In genomic region chr7:26152782-26153245, GRCh38 we compare ENCODE assay signal across 8 cellular contexts. TPM values are rescaled to one million over a fixed set of nuclear protein-coding genes. Genes with fewer than 3 reads are reported as not detected.
A peak's percentile ranks its signal among the peaks of the same experiment; 100 is the strongest.
DNase-seq lines count a peak whose midpoint lies in the region; ATAC-seq and TF ChIP-seq lines count a peak whose summit lies in the region.
"Not testable (repeated sequence)": the region's sequence is repeated elsewhere in the genome, so short reads cannot be mapped to it uniquely, and the experiment has no call there.

No MANE protein-coding gene starts in this region.

- ATAC-seq in GM18511 (IDR thresholded peaks at IDR 0.05; ENCODE audit: unreplicated experiment): peak; percentile 30

- not testable (repeated sequence) for H3K9ac ChIP-seq in Loucy (ENCODE audit: low read depth, low read length, poor library complexity, severe bottlenecking)

- 4% methylated on average over 44 of the region's 54 CpGs for WGBS in prostate gland

- not testable (repeated sequence) for TF ChIP-seq CTCF in HFFc6 (IDR thresholded peaks at IDR 0.05); Loucy (conservative IDR thresholded peaks at IDR 0.05; ENCODE audit: low read length); prostate gland (IDR thresholded peaks at IDR 0.05); vagina (IDR thresholded peaks at IDR 0.05)

- not testable (repeated sequence) for H3K27me3 ChIP-seq in Loucy (ENCODE audit: insufficient read depth, low read length, poor library complexity, severe bottlenecking); prostate gland (replicated peaks; ENCODE audit: insufficient read depth); vagina

- H3K79me2 ChIP-seq in Loucy (ENCODE audit: insufficient read depth, low read length): not testable (repeated sequence)

- H3K9me3 ChIP-seq in Loucy (ENCODE audit: insufficient read depth, low read depth, low read length); prostate gland; vagina: not testable (repeated sequence)

- H3K36me3 ChIP-seq in Loucy (ENCODE audit: insufficient read depth, low read length); prostate gland; vagina: not testable (repeated sequence)

- not testable (repeated sequence) for H2AFZ ChIP-seq in Loucy (ENCODE audit: low read length)

- H3K4me3 Mint-ChIP-seq in HFFc6 (peak overlapping the region; percentile 62), immature natural killer cell (peak overlapping the region; percentile 82 to 90 (median 88))

- not testable (repeated sequence) for H3K36me3 Mint-ChIP-seq in HFFc6 (ENCODE audit: low read depth); immature natural killer cell

- not testable (repeated sequence) for H3K27ac Mint-ChIP-seq in HFFc6
- peak overlapping the region; percentile 48 to 80 (median 74) for H3K27ac Mint-ChIP-seq in immature natural killer cell

- not testable (repeated sequence) for H3K27me3 Mint-ChIP-seq in HFFc6 (ENCODE audit: insufficient read depth)
- H3K27me3 Mint-ChIP-seq in immature natural killer cell (ENCODE audit: low read depth in 3 of 3): peaks cover 0 to 11% (median 8%) of the 10 kb centered on the region in 3 donors

- not testable (repeated sequence) for H3F3A ChIP-seq in Loucy (ENCODE audit: low read depth)

- not testable (repeated sequence) for H4K20me1 ChIP-seq in Loucy (ENCODE audit: insufficient read depth, low read length, poor library complexity, severe bottlenecking)

- DNase-seq in HFFc6; prostate gland (ENCODE audit: low spot score); vagina (ENCODE audit: extremely low spot score in 2 of 2): not testable (repeated sequence)
- DNase-seq in activated CD4-positive, alpha-beta T cell treated with anti-CD3 and anti-CD28 coated beads, Interleukin-2, amount 50 U/mL, for 48 hours: peak; percentile 45 to 53
- DNase-seq in central memory CD4-positive, alpha-beta T cell: peak; percentile 36
- DNase-seq in immature natural killer cell: peak; percentile 32 to 37 (median 32)

- not testable (repeated sequence) for H3K9me3 Mint-ChIP-seq in HFFc6, immature natural killer cell

- peaks cover 57% of the 10 kb centered on the region for H3K4me1 Mint-ChIP-seq in HFFc6 (ENCODE audit: low read depth)
- peaks cover 42 to 53% of the 10 kb centered on the region in 2 donors for H3K4me1 Mint-ChIP-seq in immature natural killer cell

- intact Hi-C loops in prostate gland (cut with DNase I); vagina (cut with DNase I): not testable (repeated sequence)

- H3K4me2 ChIP-seq in Loucy (ENCODE audit: low read depth, low read length, poor library complexity, severe bottlenecking): peak overlapping the region; percentile 77

- TF ChIP-seq POLR2A in prostate gland (IDR thresholded peaks at IDR 0.05); vagina (IDR thresholded peaks at IDR 0.05): not testable (repeated sequence)

- H3K4me1 ChIP-seq in Loucy (ENCODE audit: insufficient read depth, low read length, poor library complexity, severe bottlenecking) (peaks cover 48% of the 10 kb centered on the region), vagina (peaks cover 21% of the 10 kb centered on the region)
- H3K4me1 ChIP-seq in prostate gland (replicated peaks): not testable (repeated sequence)

- H3K4me3 ChIP-seq in Loucy (ENCODE audit: low read length, poor library complexity, severe bottlenecking) (peak overlapping the region; percentile 79), prostate gland (peak overlapping the region; percentile 42 to 45), vagina (peak overlapping the region; percentile 48 to 66)

- not testable (repeated sequence) for H3K27ac ChIP-seq in prostate gland, vagina

- not testable (repeated sequence) for H3K9me2 ChIP-seq in Loucy (replicated peaks; ENCODE audit: low read depth, low read length)

RNA-seq across cellular contexts. Expression of gene NFE2L3, which starts 0.8 kb away (rescaled TPM):
- 1 to 10 TPM; 2.3 to 6.5 (median 2.7) TPM for total RNA-seq in HFFc6 (2021; fragmentation: NEBNext Ultra II Directional; extraction: Animal tissue kit (Norgen Biotek cat#: 25700))
- polyA plus RNA-seq in immature natural killer cell: 1 to 10 TPM; 3.5 to 5.5 (median 4.5) TPM
- total RNA-seq in prostate gland (1 to 10 TPM; 2.0 to 4.3 TPM), vagina (5.2 TPM)

RNA-seq across cellular contexts. Expression of gene HNRNPA2B1, which starts 47.7 kb away (rescaled TPM):
- 100 to 1,000 TPM; 403 to 643 (median 565) TPM for total RNA-seq in HFFc6 (2021; fragmentation: NEBNext Ultra II Directional; extraction: Animal tissue kit (Norgen Biotek cat#: 25700))
- 100 to 1,000 TPM; 442 to 823 (median 643) TPM for polyA plus RNA-seq in immature natural killer cell
- 100 to 1,000 TPM; 185 to 189 TPM for total RNA-seq in prostate gland
- 222 TPM for total RNA-seq in vagina

RNA-seq across cellular contexts. Expression of gene CBX3, which starts 48.7 kb away (rescaled TPM):
- total RNA-seq in HFFc6 (2021; fragmentation: NEBNext Ultra II Directional; extraction: Animal tissue kit (Norgen Biotek cat#: 25700)): 100 to 1,000 TPM; 115 to 150 (median 140) TPM
- polyA plus RNA-seq in immature natural killer cell: 100 to 1,000 TPM in 2 of 3 donors, 10 to 100 TPM in 1; 86.1 to 121 (median 103) TPM
- total RNA-seq in prostate gland: 10 to 100 TPM; 51.6 to 75.3 TPM
- 52.1 TPM for total RNA-seq in vagina
